8 cellular contexts compared by ENCODE assay signal in genomic region chr1:26787706-26788514, GRCh38. TPM values are rescaled to one million over a fixed set of nuclear protein-coding genes. Genes with fewer than 3 reads are reported as not detected.
A peak's percentile ranks its signal among the peaks of the same experiment; 100 is the strongest.
DNase-seq lines count a peak whose midpoint lies in the region; ATAC-seq, FAIRE-seq and TF ChIP-seq lines count a peak whose summit lies in the region.

Gene PIGV (plus strand): TSS chr1:26787950. CDS start chr1:26790816, 2,866 bp downstream.

- no peak within 1 kb of the TSS for H3K4ac ChIP-seq in neuronal stem cell (ENCODE audit: low read length)

- H3K14ac ChIP-seq in neuronal stem cell (ENCODE audit: low read length): no peak within 1 kb of the TSS

- H4K8ac ChIP-seq in neuronal stem cell (ENCODE audit: low read depth, low read length): no peak within 1 kb of the TSS

- H3K36me3 ChIP-seq in MG63 (peaks cover 14% of the 10 kb centered on the region), neuronal stem cell (replicated peaks in 1 of 2; ENCODE audit: control insufficient read depth in 2 of 2, insufficient read depth in 2 of 2, low read length in 2 of 2) (peaks cover 1 to 8% of the 10 kb centered on the region in 2 donors)

- H3K9me3 ChIP-seq in MG63 (no peaks in the 10 kb centered on the region), neuronal stem cell (replicated peaks in 1 of 2; ENCODE audit: control insufficient read depth in 2 of 2, insufficient read depth in 1 of 2, low read depth in 1 of 2, low read length in 2 of 2) (no peaks in the 10 kb centered on the region)

- H3K4me3 ChIP-seq in MG63: peak within 1 kb of the TSS; percentile 75
- H3K4me3 ChIP-seq in neuronal stem cell (ENCODE audit: low read length in 2 of 2): peak within 1 kb of the TSS; percentile 89 to 90

- H4K91ac ChIP-seq in neuronal stem cell (ENCODE audit: low read depth, low read length, poor library complexity): no peak within 1 kb of the TSS

- no CpG with 5 or more reads among the region's 63 CpGs for WGBS in neuronal stem cell (ENCODE audit: extremely low coverage in 2 of 2, insufficient read length in 2 of 2, insufficient replicate concordance in 1 of 2), 2 donors

- H3K4me1 ChIP-seq in foreskin keratinocyte (peaks cover 11% of the 10 kb centered on the region), neuronal stem cell (ENCODE audit: control insufficient read depth in 2 of 2, insufficient read depth in 1 of 2, low read depth in 1 of 2, low read length in 2 of 2) (peaks cover 15 to 39% of the 10 kb centered on the region in 2 donors)

- H2BK5ac ChIP-seq in neuronal stem cell (ENCODE audit: low read length): peak within 1 kb of the TSS; percentile 69

- H3K27ac ChIP-seq in foreskin keratinocyte: peak within 1 kb of the TSS; percentile 94
- peak within 1 kb of the TSS; percentile 97 for H3K27ac ChIP-seq in neuronal stem cell (replicated peaks; ENCODE audit: low read length)

- peak within 1 kb of the TSS; percentile 91 for H3K9ac ChIP-seq in neuronal stem cell (ENCODE audit: low read depth, low read length, poor library complexity)

- peak within 1 kb of the TSS; percentile 97 for H2AFZ ChIP-seq in neuronal stem cell (ENCODE audit: low read length)

- H2AK5ac ChIP-seq in neuronal stem cell (ENCODE audit: low read depth, low read length): peak within 1 kb of the TSS; percentile 44

- TF ChIP-seq POLR2A in H54 (IDR thresholded peaks at IDR 0.05; ENCODE audit: low read depth, low read length): peak; percentile 15; the same call in 1 of the 2 replicates

- peak; percentile 86 for DNase-seq in ELR (ENCODE audit: low read depth)
- DNase-seq in H54 (ENCODE audit: insufficient read length, low spot score): no peak
- peak; percentile 86 for DNase-seq in MG63
- DNase-seq in SHP77 treated with DMSO at 0.1 percent for 48 hours (lab: John Stamatoyannopoulos, UW): peak; percentile 66
- peak; percentile 78 for DNase-seq in activated gamma-delta T cell (lab: John Stamatoyannopoulos, UW)
- peak; percentile 67 to 75 for DNase-seq in foreskin keratinocyte
- peak; percentile 88 for DNase-seq in neuronal stem cell (ENCODE audit: low spot score)

- no peak within 1 kb of the TSS for H2BK120ac ChIP-seq in neuronal stem cell (ENCODE audit: low read depth, low read length)

- H3K27me3 ChIP-seq in MG63 (no peaks in the 10 kb centered on the region), foreskin keratinocyte (no peaks in the 10 kb centered on the region), neuronal stem cell (ENCODE audit: control insufficient read depth in 3 of 3, insufficient read depth in 3 of 3, low read depth in 1 of 3, low read length in 3 of 3) (no peaks in the 10 kb centered on the region)

- H2BK12ac ChIP-seq in neuronal stem cell (ENCODE audit: low read length): no peak within 1 kb of the TSS

- no peak within 1 kb of the TSS for H2BK15ac ChIP-seq in neuronal stem cell (ENCODE audit: low read length)

- no peak for FAIRE-seq in H54 (lab: Jason Lieb, UNC)

- peak within 1 kb of the TSS; percentile 95 for H3K4me2 ChIP-seq in neuronal stem cell (ENCODE audit: insufficient read depth, low read length, poor library complexity, severe bottlenecking)

- ATAC-seq in foreskin keratinocyte: peak; percentile 79

- H3K23ac ChIP-seq in neuronal stem cell (ENCODE audit: low read depth, low read length, poor library complexity): peak within 1 kb of the TSS; percentile 3

- H3K79me1 ChIP-seq in neuronal stem cell (ENCODE audit: low read depth, low read length): peaks cover 2% of the 10 kb centered on the region

- TF ChIP-seq CTCF in foreskin keratinocyte (conservative IDR thresholded peaks at IDR 0.05) (no peak), subcutaneous adipose tissue (IDR thresholded peaks at IDR 0.05; ENCODE audit: low read depth) (no peak)

- H3K18ac ChIP-seq in neuronal stem cell (ENCODE audit: low read length): peak within 1 kb of the TSS; percentile 96

RNA-seq across cellular contexts. Expression of gene PIGV, which starts in this region (rescaled TPM):
- 10.5 and 11.7 TPM in 2 replicates for total RNA-seq in MG63 (2014; rRNA removed; shearing (Covaris generic); ENCODE audit: low replicate concordance)
- total RNA-seq in foreskin keratinocyte (11.7 and 11.9 TPM in 2 replicates), subcutaneous adipose tissue (10 to 100 TPM in 3 of 4 donors, 1 to 10 TPM in 1; 8.3 to 24.7 (median 19.2) TPM)
- 8.7 and 9.4 TPM in 2 replicates for polyA plus RNA-seq in foreskin keratinocyte
- polyA plus RNA-seq in neuronal stem cell (2013, experiment 1 of 2): 9.6 TPM
- 9.7 TPM for polyA plus RNA-seq in neuronal stem cell (2013, experiment 2 of 2)
